ENCODE assay signal across 8 cellular contexts in genomic region chr7:129969881-129970446, GRCh38. TPM values are rescaled to one million over a fixed set of nuclear protein-coding genes. Genes with fewer than 3 reads are reported as not detected.
A peak's percentile ranks its signal among the peaks of the same experiment; 100 is the strongest.
DNase-seq lines count a peak whose midpoint lies in the region; ATAC-seq and TF ChIP-seq lines count a peak whose summit lies in the region.
"Had no signal": no experiment of that assay in that cellular context is flagged by ENCODE, and none has a peak within 500 bp of the region (broad histone marks: within the 10 kb centered on the region; RNA-seq: fewer than 3 reads in every experiment).

No MANE protein-coding gene starts in this region.

- TF ChIP-seq CTCF in suprapubic skin (IDR thresholded peaks at IDR 0.05), result no peak

- H3K27ac ChIP-seq in suprapubic skin, result peak overlapping the region; percentile 84

- DNase-seq in HT1080 (ENCODE audit: low read depth) (peak; percentile 98), amniotic stem cell (lab: John Stamatoyannopoulos, UW) (peak; percentile 26), iris pigment epithelial cell (ENCODE audit: low read depth) (peak; percentile 84), suprapubic skin (ENCODE audit: low spot score in 2 of 2) (peak in 1 of 2 donors; percentile 78), T-helper 17 cell (no peak), NCI-H2171 treated with DMSO at 0.1 percent for 48 hours (lab: John Stamatoyannopoulos, UW) (no peak)
- DNase-seq in stimulated activated CD4-positive, alpha-beta T cell treated with anti-CD3 and anti-CD28 coated beads, Interleukin-12 subunit alpha, Interleukin-12 subunit beta, amount 100 ng/mL, for 4 hours, result no peak

- no peaks in the 10 kb centered on the region for H3K27me3 ChIP-seq in suprapubic skin

- H3K4me3 ChIP-seq in suprapubic skin, result no peak overlapping the region
- H3K4me3 ChIP-seq: GM12878 had no signal

- H3K4me1 ChIP-seq in suprapubic skin, result peaks cover 22% of the 10 kb centered on the region

- no peak for ATAC-seq in T-helper 17 cell
- ATAC-seq: GM12878 had no signal

- H3K36me3 Mint-ChIP-seq in T-helper 17 cell (ENCODE audit: low read depth), result no peaks in the 10 kb centered on the region

- H3K36me3 ChIP-seq in suprapubic skin, result no peaks in the 10 kb centered on the region

- H3K9me3 ChIP-seq in suprapubic skin (no peaks in the 10 kb centered on the region), T-helper 17 cell (ENCODE audit: control insufficient read depth, low read length, poor library complexity, severe bottlenecking) (no peaks in the 10 kb centered on the region)

- no peak for TF ChIP-seq POLR2A in suprapubic skin (IDR thresholded peaks at IDR 0.05)

- WGBS in suprapubic skin, result 49% methylated on average over 3 of the region's 3 CpGs

- no peak overlapping the region for H3K4me3 Mint-ChIP-seq in T-helper 17 cell

- H3K4me1 Mint-ChIP-seq in T-helper 17 cell, result no peaks in the 10 kb centered on the region

- no peaks in the 10 kb centered on the region for H3K27me3 Mint-ChIP-seq in T-helper 17 cell

- TF ChIP-seq EP300 in suprapubic skin (IDR thresholded peaks at IDR 0.05), result no peak

- no peak overlapping the region for H3K27ac Mint-ChIP-seq in T-helper 17 cell

RNA-seq across cellular contexts. Expression of gene UBE2H, which starts 17.2 kb away (rescaled TPM):
- 44.8 and 48.6 TPM in 2 replicates for total RNA-seq in HT1080 (2014; rRNA removed; shearing (Covaris generic))
- polyA plus RNA-seq in HT1080 (2015; cell fraction: cytosol; rRNA removed), result 67.6 and 82.2 TPM in 2 replicates
- polyA plus RNA-seq in HT1080 (2015; cell fraction: nucleus; rRNA removed), result 62.6 and 73.9 TPM in 2 replicates
- total RNA-seq in suprapubic skin, result 10 to 100 TPM; 49.5 to 90.9 (median 57.1) TPM
- total RNA-seq in T-helper 17 cell, result 10 to 100 TPM; 77.9 to 84.2 TPM

Comparison
In these comparisons a context has a peak if more than half of its experiments do, and no peak if none do; other contexts are left out.
1. DNase-seq: peak in HT1080 (single experiment), amniotic stem cell (single experiment) and iris pigment epithelial cell (single experiment); none in T-helper 17 cell (0 of 3), stimulated activated CD4-positive, alpha-beta T cell treated with anti-CD3 and anti-CD28 coated beads, Interleukin-12 subunit alpha, Interleukin-12 subunit beta, amount 100 ng/mL, for 4 hours (single experiment) and NCI-H2171 treated with DMSO at 0.1 percent for 48 hours (single experiment).